In genomic region chr6:30689022-30689865, GRCh38 we compare ENCODE assay signal across 9 cellular contexts. TPM values are rescaled to one million over a fixed set of nuclear protein-coding genes. Genes with fewer than 3 reads are reported as not detected.
A peak's percentile ranks its signal among the peaks of the same experiment; 100 is the strongest.
DNase-seq lines count a peak whose midpoint lies in the region; ATAC-seq and TF ChIP-seq lines count a peak whose summit lies in the region.
"Had no signal": no experiment of that assay in that cellular context is flagged by ENCODE, and none has a peak within 500 bp of the region (broad histone marks: within the 10 kb centered on the region; RNA-seq: fewer than 3 reads in every experiment).

No MANE protein-coding gene starts in this region.

- H3K27ac ChIP-seq in lower lobe of right lung (peak overlapping the region; percentile 89), upper lobe of left lung (peak overlapping the region; percentile 99 to 100 (median 99))

- TF ChIP-seq POLR2A in upper lobe of left lung (IDR thresholded peaks at IDR 0.05), result no peak

- no peak for ATAC-seq in activated T-helper 17 cell treated with anti-CD3 and anti-CD28 coated beads, Interleukin-2, amount 50 U/mL, for 72 hours (replicated peaks)
- ATAC-seq in lower lobe of right lung (no peak), upper lobe of left lung (ENCODE audit: low FRiP score in 2 of 2) (no peak), GM21737 (IDR thresholded peaks at IDR 0.05; ENCODE audit: unreplicated experiment) (no peak)

- peaks cover 7% of the 10 kb centered on the region for H3K36me3 Mint-ChIP-seq in activated naive CD4-positive, alpha-beta T cell treated with anti-CD3 and anti-CD28 coated beads, Interleukin-2, amount 50 U/mL, for 24 hours
- H3K36me3 Mint-ChIP-seq in activated T-helper 17 cell treated with anti-CD3 and anti-CD28 coated beads, Interleukin-2, amount 50 U/mL, for 72 hours (ENCODE audit: low read depth), result peaks cover 51% of the 10 kb centered on the region

- H3K27me3 ChIP-seq in lower lobe of right lung (ENCODE audit: low read depth) (no peaks in the 10 kb centered on the region), upper lobe of left lung (no peaks in the 10 kb centered on the region)

- no peaks in the 10 kb centered on the region for H3K36me3 ChIP-seq in lower lobe of right lung
- no peaks in the 10 kb centered on the region for H3K36me3 ChIP-seq in upper lobe of left lung

- no peaks in the 10 kb centered on the region for H3K27me3 Mint-ChIP-seq in activated naive CD4-positive, alpha-beta T cell treated with anti-CD3 and anti-CD28 coated beads, Interleukin-2, amount 50 U/mL, for 24 hours
- no peaks in the 10 kb centered on the region for H3K27me3 Mint-ChIP-seq in activated T-helper 17 cell treated with anti-CD3 and anti-CD28 coated beads, Interleukin-2, amount 50 U/mL, for 72 hours

- peak overlapping the region; percentile 88 for H3K27ac Mint-ChIP-seq in activated naive CD4-positive, alpha-beta T cell treated with anti-CD3 and anti-CD28 coated beads, Interleukin-2, amount 50 U/mL, for 24 hours
- peak overlapping the region; percentile 97 for H3K27ac Mint-ChIP-seq in activated T-helper 17 cell treated with anti-CD3 and anti-CD28 coated beads, Interleukin-2, amount 50 U/mL, for 72 hours

- in situ Hi-C loops in GM13976 (cut with MboI; ENCODE audit: low sequenced_read_pairs, unreplicated experiment), result no loop called here

- H3K4me3 ChIP-seq in lower lobe of right lung (peak overlapping the region; percentile 64), upper lobe of left lung (peak overlapping the region in 1 of 4 donors; percentile 79)

- intact Hi-C loops in lower lobe of right lung (cut with DNase I), result no loop called here

- 88 to 93% methylated on average over 11 of the region's 11 CpGs for WGBS in upper lobe of left lung, 2 donors

- peak overlapping the region; percentile 87 for H3K4me3 Mint-ChIP-seq in activated naive CD4-positive, alpha-beta T cell treated with anti-CD3 and anti-CD28 coated beads, Interleukin-2, amount 50 U/mL, for 24 hours
- H3K4me3 Mint-ChIP-seq in activated T-helper 17 cell treated with anti-CD3 and anti-CD28 coated beads, Interleukin-2, amount 50 U/mL, for 72 hours, result peak overlapping the region; percentile 98

- H3K4me1 Mint-ChIP-seq in activated naive CD4-positive, alpha-beta T cell treated with anti-CD3 and anti-CD28 coated beads, Interleukin-2, amount 50 U/mL, for 24 hours, result peaks cover 46% of the 10 kb centered on the region
- peaks cover 23% of the 10 kb centered on the region for H3K4me1 Mint-ChIP-seq in activated T-helper 17 cell treated with anti-CD3 and anti-CD28 coated beads, Interleukin-2, amount 50 U/mL, for 72 hours

- TF ChIP-seq CTCF in lower lobe of right lung (IDR thresholded peaks at IDR 0.05), result no peak
- no peak for TF ChIP-seq CTCF in upper lobe of left lung (IDR thresholded peaks at IDR 0.05)
- no peak for TF ChIP-seq CTCF in GM13976 (IDR thresholded peaks at IDR 0.05; ENCODE audit: borderline replicate concordance, control extremely low read depth, extremely low read depth, insufficient read depth, missing control alignments)

- no peaks in the 10 kb centered on the region for H3K9me3 Mint-ChIP-seq in activated naive CD4-positive, alpha-beta T cell treated with anti-CD3 and anti-CD28 coated beads, Interleukin-2, amount 50 U/mL, for 24 hours
- H3K9me3 Mint-ChIP-seq in activated T-helper 17 cell treated with anti-CD3 and anti-CD28 coated beads, Interleukin-2, amount 50 U/mL, for 72 hours, result no peaks in the 10 kb centered on the region

- H3K9me3 ChIP-seq in lower lobe of right lung (no peaks in the 10 kb centered on the region), upper lobe of left lung (no peaks in the 10 kb centered on the region)

- no peak for TF ChIP-seq EP300 in upper lobe of left lung (IDR thresholded peaks at IDR 0.05)

- no peak for DNase-seq in activated naive CD4-positive, alpha-beta T cell treated with Interleukin-2 at 50 U/mL for 16 hours
- DNase-seq in lower lobe of right lung, result peak; percentile 35
- peak in 1 of 2 donors; percentile 40 for DNase-seq in upper lobe of left lung
- DNase-seq in GM13976 (ENCODE audit: low spot score), result no peak
- no peak for DNase-seq in LoVo (ENCODE audit: low spot score)
- DNase-seq: NCI-H1092 had no signal

- H3K4me1 ChIP-seq in lower lobe of right lung, result peaks cover 51% of the 10 kb centered on the region
- H3K4me1 ChIP-seq in upper lobe of left lung, result peaks cover 32 to 41% (median 37%) of the 10 kb centered on the region in 4 donors

RNA-seq across cellular contexts. Expression of gene NRM, which starts 1.5 kb away (rescaled TPM):
- total RNA-seq in activated T-helper 17 cell treated with anti-CD3 and anti-CD28 coated beads, Interleukin-2, amount 50 U/mL, for 72 hours, result 10 to 100 TPM; 26.0 to 36.9 TPM
- 10.0 TPM for total RNA-seq in lower lobe of right lung
- total RNA-seq in upper lobe of left lung, result 10 to 100 TPM in 1 of 6 donors, 1 to 10 TPM in 5; 3.3 to 13.4 (median 7.2) TPM

RNA-seq across cellular contexts. Expression of gene PPP1R18, which starts 2.8 kb away (rescaled TPM):
- 100 to 1,000 TPM; 190 to 238 TPM for total RNA-seq in activated T-helper 17 cell treated with anti-CD3 and anti-CD28 coated beads, Interleukin-2, amount 50 U/mL, for 72 hours
- total RNA-seq in lower lobe of right lung, result 78.5 TPM
- total RNA-seq in upper lobe of left lung, result 100 to 1,000 TPM in 1 of 6 donors, 10 to 100 TPM in 5; 23.5 to 103 (median 60.8) TPM

RNA-seq across cellular contexts. Expression of gene DHX16, which starts 16.4 kb away (rescaled TPM):
- total RNA-seq in activated T-helper 17 cell treated with anti-CD3 and anti-CD28 coated beads, Interleukin-2, amount 50 U/mL, for 72 hours, result 10 to 100 TPM; 27.4 to 40.0 TPM
- total RNA-seq in lower lobe of right lung (28.4 TPM), upper lobe of left lung (10 to 100 TPM; 28.1 to 60.8 (median 31.8) TPM)

RNA-seq across cellular contexts. Expression of gene MDC1, which starts 27.8 kb away (rescaled TPM):
- total RNA-seq in activated T-helper 17 cell treated with anti-CD3 and anti-CD28 coated beads, Interleukin-2, amount 50 U/mL, for 72 hours, result 10 to 100 TPM; 57.4 to 82.1 TPM
- total RNA-seq in lower lobe of right lung (24.5 TPM), upper lobe of left lung (10 to 100 TPM; 13.5 to 33.5 (median 24.2) TPM)

RNA-seq across cellular contexts. Expression of gene TUBB, which starts 30.9 kb away (rescaled TPM):
- 1,000 to 10,000 TPM; 1,139 to 1,437 TPM for total RNA-seq in activated T-helper 17 cell treated with anti-CD3 and anti-CD28 coated beads, Interleukin-2, amount 50 U/mL, for 72 hours
- total RNA-seq in lower lobe of right lung (292 TPM), upper lobe of left lung (100 to 1,000 TPM in 4 of 6 donors, 10 to 100 TPM in 2; 71.2 to 347 (median 149) TPM)
